Comparison of ENCODE assay signal across 15 cellular contexts in genomic region chr4:132557660-132558059, GRCh38.
DNase-seq lines count a peak whose midpoint lies in the region; ATAC-seq, FAIRE-seq and TF ChIP-seq lines count a peak whose summit lies in the region.
"Had no signal": no experiment of that assay in that cellular context is flagged by ENCODE, and none has a peak within 500 bp of the region (broad histone marks: within the 10 kb centered on the region; RNA-seq: fewer than 3 reads in every experiment).

No MANE protein-coding gene starts in this region.

- H3K79me2 ChIP-seq in OCI-LY1 (ENCODE audit: insufficient read depth, low read length) (no peaks in the 10 kb centered on the region), H1 (ENCODE audit: control insufficient read depth in 1 of 2, insufficient read depth in 2 of 2, low read length in 2 of 2) (no peaks in the 10 kb centered on the region)

- no peak overlapping the region for H3K56ac ChIP-seq in H1 (replicated peaks; ENCODE audit: insufficient read length, low read depth, low read length)

- FAIRE-seq in H1 (lab: Jason Lieb, UNC) = peak; percentile 72
- FAIRE-seq: kidney had no signal

- H2BK12ac ChIP-seq in H1 (ENCODE audit: low read depth, low read length) = no peak overlapping the region

- TF ChIP-seq POLR2A in H1 (IDR thresholded peaks at IDR 0.05; ENCODE audit: control extremely low read depth in 1 of 2, low read depth in 2 of 2, low read length in 2 of 2) = no peak

- no peaks in the 10 kb centered on the region for H3K27me3 ChIP-seq in cardiac muscle cell
- no peaks in the 10 kb centered on the region for H3K27me3 ChIP-seq in OCI-LY1 (ENCODE audit: insufficient read depth, low read length)
- no peaks in the 10 kb centered on the region for H3K27me3 ChIP-seq in H1 (replicated peaks in 1 of 4; ENCODE audit: control insufficient read depth in 3 of 4, extremely low read depth in 1 of 4, insufficient read depth in 3 of 4, low read length in 3 of 4)
- H3K27me3 ChIP-seq in colonic mucosa = no peaks in the 10 kb centered on the region
- no peaks in the 10 kb centered on the region for H3K27me3 ChIP-seq in SJCRH30
- H3K27me3 ChIP-seq: gastroesophageal sphincter, stomach had no signal

- intact Hi-C loops in left ventricle myocardium superior (cut with micrococcal nuclease) = no loop called here
- intact Hi-C loops in colonic mucosa (cut with DNase I) = no loop called here

- H3K27ac ChIP-seq in cardiac muscle cell (no peak overlapping the region), OCI-LY1 (ENCODE audit: low read depth, low read length, poor library complexity, severe bottlenecking) (no peak overlapping the region), H1 (ENCODE audit: low read depth, low read length) (no peak overlapping the region), colonic mucosa (no peak overlapping the region), SJCRH30 (no peak overlapping the region)
- H3K27ac ChIP-seq: gastroesophageal sphincter, stomach had no signal

- no peak for TF ChIP-seq EP300 in H1 (IDR thresholded peaks at IDR 0.05; ENCODE audit: borderline replicate concordance in 1 of 2, low read depth in 2 of 2, low read length in 2 of 2)

- H3K4me1 ChIP-seq in cardiac muscle cell (ENCODE audit: low read depth) = no peaks in the 10 kb centered on the region
- H3K4me1 ChIP-seq in OCI-LY1 (ENCODE audit: insufficient read depth, low read length, severe bottlenecking) = peaks cover 2% of the 10 kb centered on the region
- no peaks in the 10 kb centered on the region for H3K4me1 ChIP-seq in H1 (replicated peaks in 1 of 4; ENCODE audit: control insufficient read depth in 3 of 4, insufficient read depth in 4 of 4, low read length in 3 of 4)
- no peaks in the 10 kb centered on the region for H3K4me1 ChIP-seq in colonic mucosa
- H3K4me1 ChIP-seq in SJCRH30 = no peaks in the 10 kb centered on the region
- H3K4me1 ChIP-seq: gastroesophageal sphincter, stomach had no signal

- peak in 1 of 2 donors; percentile 12 for DNase-seq in cardiac muscle cell (ENCODE audit: low read depth in 1 of 2, low spot score in 1 of 2)
- DNase-seq in left ventricle myocardium superior = no peak
- no peak for DNase-seq in H1 (ENCODE audit: low read depth in 1 of 2, low spot score in 2 of 2)
- no peak for DNase-seq in colonic mucosa
- no peak for DNase-seq in activated naive CD4-positive, alpha-beta T cell treated with Interleukin-2 at 50 U/mL for 16 hours
- no peak for DNase-seq in SJCRH30
- DNase-seq: kidney; mucosa of descending colon; NCI-H1930; posterior cingulate gyrus; stimulated activated CD4-positive, alpha-beta T cell treated with anti-CD3 and anti-CD28 coated beads, Interleukin-12 subunit alpha, Interleukin-12 subunit beta, amount 100 ng/mL, for 4 hours; stomach had no signal

- no peak overlapping the region for H3K14ac ChIP-seq in H1 (ENCODE audit: insufficient read length)

- H2BK15ac ChIP-seq in H1 (ENCODE audit: low read length) = no peak overlapping the region

- H3K9ac ChIP-seq in OCI-LY1 (ENCODE audit: low read length) (no peak overlapping the region), H1 (replicated peaks in 1 of 4; ENCODE audit: extremely low read depth in 1 of 4, low read depth in 3 of 4, low read length in 3 of 4) (no peak overlapping the region), colonic mucosa (ENCODE audit: low read depth in 2 of 2, low read length in 2 of 2) (no peak overlapping the region)

- no peak overlapping the region for H3K4me3 ChIP-seq in cardiac muscle cell
- H3K4me3 ChIP-seq in OCI-LY1 (ENCODE audit: low read depth, low read length, poor library complexity, severe bottlenecking) = no peak overlapping the region
- H3K4me3 ChIP-seq in H1 (ENCODE audit: extremely low read depth in 1 of 4, insufficient read depth in 2 of 4, low read depth in 3 of 4, low read length in 4 of 4) = no peak overlapping the region
- no peak overlapping the region for H3K4me3 ChIP-seq in colonic mucosa
- no peak overlapping the region for H3K4me3 ChIP-seq in SJCRH30
- H3K4me3 ChIP-seq: gastroesophageal sphincter, mucosa of descending colon, stomach had no signal

- H2AK5ac ChIP-seq in H1 (ENCODE audit: low read depth, low read length) = no peak overlapping the region

- no peaks in the 10 kb centered on the region for H3K9me2 ChIP-seq in OCI-LY1 (ENCODE audit: low read depth, low read length)

- no peak overlapping the region for H4K8ac ChIP-seq in H1 (ENCODE audit: extremely low read depth, insufficient read depth, low read length)

- H3K23ac ChIP-seq in H1 (ENCODE audit: insufficient read length) = no peak overlapping the region

- no peaks in the 10 kb centered on the region for H3K23me2 ChIP-seq in H1 (ENCODE audit: low read depth, low read length)

- H3K36me3 ChIP-seq in cardiac muscle cell (no peaks in the 10 kb centered on the region), OCI-LY1 (ENCODE audit: insufficient read depth, low read length) (no peaks in the 10 kb centered on the region), H1 (ENCODE audit: control insufficient read depth in 2 of 4, insufficient read depth in 4 of 4, low read length in 3 of 4) (no peaks in the 10 kb centered on the region), colonic mucosa (no peaks in the 10 kb centered on the region), SJCRH30 (no peaks in the 10 kb centered on the region)
- H3K36me3 ChIP-seq: gastroesophageal sphincter, stomach had no signal

- H2AFZ ChIP-seq in OCI-LY1 (ENCODE audit: low read length) (no peak overlapping the region), H1 (ENCODE audit: low read length) (no peak overlapping the region)

- no peak overlapping the region for H3K18ac ChIP-seq in H1 (ENCODE audit: extremely low read depth, low read length)

- TF ChIP-seq CTCF in cardiac muscle cell (IDR thresholded peaks at IDR 0.05; ENCODE audit: low read depth, low read length) (peak; percentile 5), OCI-LY1 (IDR thresholded peaks at IDR 0.05; ENCODE audit: low read length) (peak; percentile 44; the same call in 1 of the 2 replicates), H1 (IDR thresholded peaks at IDR 0.05; ENCODE audit: control extremely low read depth in 1 of 3, insufficient read depth in 1 of 3, low read depth in 1 of 3, low read length in 3 of 3) (peak in 2 of 3 experiments; percentile 24 to 67; a peak in 2 of 4 replicates), colonic mucosa (IDR thresholded peaks at IDR 0.05) (no peak)

- CTCF ChIA-PET in H1 (lab: Charles Lee; ENCODE audit: partially characterized antibody) = interaction anchor here (0.6 to 2.2 kb wide), 17 partner anchors 8 to 260 kb away, joined by 3 to 10 read pairs (median 4); no protein-coding TSS in a partner anchor

- H2BK120ac ChIP-seq in H1 (replicated peaks; ENCODE audit: low read depth, low read length) = no peak overlapping the region

- no peak for ATAC-seq in left ventricle myocardium superior
- no peak for ATAC-seq in GM21717 (IDR thresholded peaks at IDR 0.05; ENCODE audit: unreplicated experiment)
- ATAC-seq: gastroesophageal sphincter, mucosa of descending colon had no signal

- H2BK5ac ChIP-seq in H1 (ENCODE audit: low read depth, low read length) = no peak overlapping the region

- H2BK20ac ChIP-seq in H1 (ENCODE audit: low read length) = no peak overlapping the region

- H4K91ac ChIP-seq in H1 (replicated peaks; ENCODE audit: insufficient read length, low read length) = no peak overlapping the region

- H3K4me2 ChIP-seq in OCI-LY1 (ENCODE audit: low read length) (no peak overlapping the region), H1 (ENCODE audit: insufficient read depth in 1 of 2, low read depth in 2 of 2, low read length in 2 of 2) (no peak overlapping the region)

- no peaks in the 10 kb centered on the region for H3F3A ChIP-seq in OCI-LY1 (ENCODE audit: insufficient read depth, low read length)

- TF ChIP-seq RAD21 in H1 (IDR thresholded peaks at IDR 0.05 in 1 of 2, conservative IDR thresholded peaks at IDR 0.05 in 1 of 2; ENCODE audit: low read depth in 2 of 2, low read length in 2 of 2) = peak; percentile 31 to 56; a peak in 3 of 4 replicates

- H3K9me3 ChIP-seq in cardiac muscle cell (ENCODE audit: low read depth) = no peaks in the 10 kb centered on the region
- peaks cover under 1% of the 10 kb centered on the region; the same call in 1 of the 2 replicates for H3K9me3 ChIP-seq in OCI-LY1 (ENCODE audit: low read length)
- no peaks in the 10 kb centered on the region for H3K9me3 ChIP-seq in H1 (ENCODE audit: insufficient read depth in 2 of 2, low read depth in 1 of 2, low read length in 1 of 2)
- no peaks in the 10 kb centered on the region for H3K9me3 ChIP-seq in colonic mucosa
- H3K9me3 ChIP-seq in SJCRH30 (replicated peaks) = no peaks in the 10 kb centered on the region
- H3K9me3 ChIP-seq: gastroesophageal sphincter, mucosa of descending colon, stomach had no signal

- POLR2A ChIA-PET in H1 (lab: Charles Lee; ENCODE audit: partially characterized antibody) = no interaction called here

- H4K5ac ChIP-seq in H1 (ENCODE audit: insufficient read length, low read depth, low read length) = no peak overlapping the region

- H3K79me1 ChIP-seq in H1 (ENCODE audit: low read depth, low read length) = no peaks in the 10 kb centered on the region

- no peak overlapping the region for H3K4ac ChIP-seq in H1 (replicated peaks; ENCODE audit: insufficient read length, low read depth, low read length)

- H4K20me1 ChIP-seq in OCI-LY1 (ENCODE audit: insufficient read depth, low read length) = no peaks in the 10 kb centered on the region
- H4K20me1 ChIP-seq in H1 (replicated peaks in 1 of 2; ENCODE audit: control insufficient read depth in 1 of 2, insufficient read depth in 2 of 2, low read length in 2 of 2) = no peaks in the 10 kb centered on the region

TF ChIP-seq in H1, 55 proteins besides CTCF, POLR2A, EP300 and RAD21 (continues in another document):
- TF ChIP-seq TEAD4 (IDR thresholded peaks at IDR 0.05; ENCODE audit: low read depth, low read length) (no peak), SAP30 (IDR thresholded peaks at IDR 0.05; ENCODE audit: insufficient read depth, insufficient replicate concordance, low read length) (no peak), TAF1 (IDR thresholded peaks at IDR 0.05; ENCODE audit: low read depth, low read length) (no peak), CEBPB (IDR thresholded peaks at IDR 0.05; ENCODE audit: low read depth, low read length) (no peak), GABPA (IDR thresholded peaks at IDR 0.05; ENCODE audit: borderline replicate concordance, insufficient read depth, low read length) (no peak), CBX8 (IDR thresholded peaks at IDR 0.05; ENCODE audit: borderline replicate concordance, low read depth, low read length) (no peak), KDM5A (IDR thresholded peaks at IDR 0.05; ENCODE audit: low read length) (no peak), SRF (IDR thresholded peaks at IDR 0.05; ENCODE audit: low read depth, low read length) (no peak), SIRT6 (IDR thresholded peaks at IDR 0.05; ENCODE audit: low read length) (no peak), PHF8 (conservative IDR thresholded peaks at IDR 0.05; ENCODE audit: low read depth, low read length) (no peak), SP4 (IDR thresholded peaks at IDR 0.05; ENCODE audit: low read length) (no peak), CBX5 (IDR thresholded peaks at IDR 0.05; ENCODE audit: low read depth, low read length) (no peak), TCF12 (IDR thresholded peaks at IDR 0.05; ENCODE audit: low read depth, low read length) (no peak), RFX5 (IDR thresholded peaks at IDR 0.05; ENCODE audit: borderline replicate concordance, low read depth, low read length) (no peak)
